12 cellular contexts compared by ENCODE assay signal in genomic region chr10:70742537-70743429, GRCh38. TPM values are rescaled to one million over a fixed set of nuclear protein-coding genes. Genes with fewer than 3 reads are reported as not detected.
DNase-seq lines count a peak whose midpoint lies in the region; ATAC-seq and TF ChIP-seq lines count a peak whose summit lies in the region.
"Had no signal": no experiment of that assay in that cellular context is flagged by ENCODE, and none has a peak within 500 bp of the region (broad histone marks: within the 10 kb centered on the region; RNA-seq: fewer than 3 reads in every experiment).

No MANE protein-coding gene starts in this region.

- TF ChIP-seq CTCF in right atrium auricular region (IDR thresholded peaks at IDR 0.05) (no peak), left lung (IDR thresholded peaks at IDR 0.05) (no peak), breast epithelium (IDR thresholded peaks at IDR 0.05) (no peak)

- H3K36me3 ChIP-seq in right atrium auricular region (no peaks in the 10 kb centered on the region), left lung (no peaks in the 10 kb centered on the region), urinary bladder (ENCODE audit: insufficient read depth) (no peaks in the 10 kb centered on the region), breast epithelium (no peaks in the 10 kb centered on the region)

- H3K27me3 ChIP-seq in right atrium auricular region (no peaks in the 10 kb centered on the region), left lung (no peaks in the 10 kb centered on the region), breast epithelium (no peaks in the 10 kb centered on the region)

- TF ChIP-seq POLR2A in breast epithelium (IDR thresholded peaks at IDR 0.05), result no peak

- peak overlapping the region in 1 of 2 donors; percentile 6 for H3K27ac ChIP-seq in right atrium auricular region
- peak overlapping the region; percentile 57 to 59 for H3K27ac ChIP-seq in left lung
- H3K27ac ChIP-seq in urinary bladder (ENCODE audit: low read depth), result peak overlapping the region; percentile 27
- H3K27ac ChIP-seq in breast epithelium, result no peak overlapping the region

- intact Hi-C loops in Right ventricle myocardium inferior (cut with DNase I) (no loop called here), left lung (cut with DNase I) (no loop called here), breast epithelium (cut with DNase I; ENCODE audit: low total_unique reads) (no loop called here)

- H3K4me3 ChIP-seq in right atrium auricular region (no peak overlapping the region), left lung (no peak overlapping the region), urinary bladder (ENCODE audit: low read depth, low read length) (no peak overlapping the region), breast epithelium (no peak overlapping the region)

- H3K9me3 ChIP-seq in right atrium auricular region (no peaks in the 10 kb centered on the region), left lung (no peaks in the 10 kb centered on the region), breast epithelium (no peaks in the 10 kb centered on the region)

- ATAC-seq in Right ventricle myocardium inferior (peak; percentile 82), left lung (peak; percentile 69), GM18861 (IDR thresholded peaks at IDR 0.05; ENCODE audit: unreplicated experiment) (no peak)

- H3K4me1 ChIP-seq in right atrium auricular region (peaks cover 0 to 38% of the 10 kb centered on the region in 2 donors), left lung (peaks cover 13 to 31% of the 10 kb centered on the region in 2 donors), urinary bladder (ENCODE audit: insufficient read depth) (no peaks in the 10 kb centered on the region), breast epithelium (no peaks in the 10 kb centered on the region)

- WGBS in urinary bladder, result 32% methylated on average over 8 of the region's 8 CpGs

- no peak for DNase-seq in Right ventricle myocardium inferior (ENCODE audit: missing footprints)
- DNase-seq in right atrium auricular region (ENCODE audit: low spot score), result no peak
- peak; percentile 93 for DNase-seq in astrocyte of the hippocampus (ENCODE audit: low read depth, low spot score)
- DNase-seq in left lung, result peak; percentile 68 to 71
- no peak for DNase-seq in DMS53 treated with DMSO at 0.1 percent for 48 hours (lab: John Stamatoyannopoulos, UW; ENCODE audit: unreplicated experiment)
- DNase-seq in breast epithelium (ENCODE audit: low spot score in 2 of 2), result no peak
- DNase-seq: activated T-cell treated with anti-CD3 and anti-CD28 coated beads, Interleukin-2, amount 50 U/mL, for 24 hours; nephron progenitor cell; SHP77 treated with DMSO at 0.1 percent for 48 hours had no signal

RNA-seq across cellular contexts. Expression of gene TBATA, which starts 42.4 kb away (rescaled TPM):
- total RNA-seq in Right ventricle myocardium inferior (not detected), right atrium auricular region (not detected), left lung (not detected), urinary bladder (not detected), breast epithelium (not detected)
- not detected for polyA plus RNA-seq in urinary bladder
- polyA plus RNA-seq: BJ had no signal

Comparison
In these comparisons a context has a peak if more than half of its experiments do, and no peak if none do; other contexts are left out.
1. DNase-seq: peak in astrocyte of the hippocampus (single experiment) and left lung (2 of 2); none in Right ventricle myocardium inferior (single experiment), right atrium auricular region (single experiment), DMS53 treated with DMSO at 0.1 percent for 48 hours (single experiment) and breast epithelium (0 of 2).
2. H3K27ac ChIP-seq: peak in left lung (2 of 2) and urinary bladder (single experiment); none in breast epithelium (0 of 2).